ENCODE assay signal across 9 cellular contexts in genomic region chr2:69827796-69828540, GRCh38. TPM values are rescaled to one million over a fixed set of nuclear protein-coding genes. Genes with fewer than 3 reads are reported as not detected.
DNase-seq lines count a peak whose midpoint lies in the region; ATAC-seq, FAIRE-seq and TF ChIP-seq lines count a peak whose summit lies in the region.
"Had no signal": no experiment of that assay in that cellular context is flagged by ENCODE, and none has a peak within 500 bp of the region (broad histone marks: within the 10 kb centered on the region; RNA-seq: fewer than 3 reads in every experiment).

No MANE protein-coding gene starts in this region.

- H3K27ac ChIP-seq in A549 (peak overlapping the region; percentile 86 to 88), right atrium auricular region (no peak overlapping the region)

- peaks cover 15% of the 10 kb centered on the region for H3K4me1 ChIP-seq in A549
- peaks cover 0 to 19% of the 10 kb centered on the region in 2 donors for H3K4me1 ChIP-seq in right atrium auricular region

- H3K4me3 Mint-ChIP-seq in HFFc6: peak overlapping the region; percentile 92; the same call in 1 of the 2 replicates
- peak overlapping the region; percentile 84 for H3K4me3 Mint-ChIP-seq in activated T-helper 2 cell treated with anti-CD3 and anti-CD28 coated beads, Interferon-gamma antibody, Interleukin-2, Interleukin-4, amounts not matched to agents 10 μg/mL and 5 μg/mL and 100 μg/mL, durations not matched to agents 14 hours and 24 hours and 36 hours (ENCODE audit: low read depth)
- peak overlapping the region; percentile 89 to 95 (median 93) for H3K4me3 Mint-ChIP-seq in immature natural killer cell

- no peaks in the 10 kb centered on the region for H3K27me3 Mint-ChIP-seq in HFFc6 (ENCODE audit: insufficient read depth)
- H3K27me3 Mint-ChIP-seq in activated T-helper 2 cell treated with anti-CD3 and anti-CD28 coated beads, Interferon-gamma antibody, Interleukin-2, Interleukin-4, amounts not matched to agents 10 μg/mL and 5 μg/mL and 100 μg/mL, durations not matched to agents 14 hours and 24 hours and 36 hours (ENCODE audit: low read depth): no peaks in the 10 kb centered on the region
- peaks cover 8 to 16% (median 8%) of the 10 kb centered on the region in 3 donors for H3K27me3 Mint-ChIP-seq in immature natural killer cell (ENCODE audit: low read depth in 3 of 3)

- no peak for TF ChIP-seq RAD21 in A549 (conservative IDR thresholded peaks at IDR 0.05 in 1 of 2, IDR thresholded peaks at IDR 0.05 in 1 of 2)

- peak overlapping the region; percentile 97 for H3K27ac Mint-ChIP-seq in HFFc6
- H3K27ac Mint-ChIP-seq in activated T-helper 2 cell treated with anti-CD3 and anti-CD28 coated beads, Interferon-gamma antibody, Interleukin-2, Interleukin-4, amounts not matched to agents 10 μg/mL and 5 μg/mL and 100 μg/mL, durations not matched to agents 14 hours and 24 hours and 36 hours: peak overlapping the region; percentile 93
- peak overlapping the region; percentile 82 to 97 (median 94) for H3K27ac Mint-ChIP-seq in immature natural killer cell

- TF ChIP-seq CTCF in A549 (IDR thresholded peaks at IDR 0.05) (no peak), HFFc6 (IDR thresholded peaks at IDR 0.05) (no peak), right atrium auricular region (IDR thresholded peaks at IDR 0.05) (no peak)

- H3K36me3 Mint-ChIP-seq in HFFc6 (ENCODE audit: low read depth) (no peaks in the 10 kb centered on the region), immature natural killer cell (peaks cover 0 to 3% (median 0%) of the 10 kb centered on the region in 3 donors)
- peaks cover 25% of the 10 kb centered on the region for H3K36me3 Mint-ChIP-seq in activated T-helper 2 cell treated with anti-CD3 and anti-CD28 coated beads, Interferon-gamma antibody, Interleukin-2, Interleukin-4, amounts not matched to agents 10 μg/mL and 5 μg/mL and 100 μg/mL, durations not matched to agents 14 hours and 24 hours and 36 hours (ENCODE audit: low read depth)

- H3K4me3 ChIP-seq in A549: no peak overlapping the region
- no peak overlapping the region for H3K4me3 ChIP-seq in right atrium auricular region

- TF ChIP-seq POLR2A in A549 (IDR thresholded peaks at IDR 0.05; ENCODE audit: low read length): no peak

- no peaks in the 10 kb centered on the region for H3K9me3 ChIP-seq in A549
- H3K9me3 ChIP-seq in right atrium auricular region: no peaks in the 10 kb centered on the region

- no peak for ATAC-seq in A549
- no peak for ATAC-seq in GM19455 (IDR thresholded peaks at IDR 0.05; ENCODE audit: unreplicated experiment)

- DNase-seq in A549 (ENCODE audit: low read depth in 1 of 2, low spot score in 1 of 2) (no peak), HFFc6 (no peak), immature natural killer cell (no peak), NCI-H1436 treated with DMSO at 0.1 percent for 48 hours (lab: John Stamatoyannopoulos, UW) (no peak), Ammon's horn (ENCODE audit: low spot score) (no peak), right atrium auricular region (ENCODE audit: low spot score) (no peak)
- no peak for DNase-seq in activated T-helper 2 cell treated with anti-CD3 and anti-CD28 coated beads, Interferon-gamma antibody, Interleukin-2, Interleukin-4, amounts not matched to agents 10 μg/mL and 5 μg/mL and 100 μg/mL, durations not matched to agents 14 hours and 24 hours and 36 hours (ENCODE audit: low spot score)
- DNase-seq: activated CD8-positive, alpha-beta memory T cell treated with anti-CD3 and anti-CD28 coated beads for 24 hours had no signal

- H3K4me2 ChIP-seq in A549: peak overlapping the region; percentile 78

- H3K9me3 Mint-ChIP-seq in HFFc6 (no peaks in the 10 kb centered on the region), immature natural killer cell (no peaks in the 10 kb centered on the region)
- H3K9me3 Mint-ChIP-seq in activated T-helper 2 cell treated with anti-CD3 and anti-CD28 coated beads, Interferon-gamma antibody, Interleukin-2, Interleukin-4, amounts not matched to agents 10 μg/mL and 5 μg/mL and 100 μg/mL, durations not matched to agents 14 hours and 24 hours and 36 hours: no peaks in the 10 kb centered on the region

- no peak for TF ChIP-seq EP300 in A549 (IDR thresholded peaks at IDR 0.05)

- H3K27me3 ChIP-seq in right atrium auricular region: no peaks in the 10 kb centered on the region

- intact Hi-C loops in activated T-helper 2 cell treated with anti-CD3 and anti-CD28 coated beads, Interferon-gamma antibody, Interleukin-2, Interleukin-4, amounts not matched to agents 10 μg/mL and 5 μg/mL and 100 μg/mL, durations not matched to agents 14 hours and 24 hours and 36 hours (cut with micrococcal nuclease): loop anchor here (2.0 to 5.0 kb wide), 2 partner anchors 53 to 391 kb away; partner anchors contain the start of gene NFU1

- no peak for FAIRE-seq in A549 (lab: Jason Lieb, UNC)

- H3K4me1 Mint-ChIP-seq in HFFc6 (ENCODE audit: low read depth) (peaks cover 34% of the 10 kb centered on the region), immature natural killer cell (peaks cover 36 to 39% of the 10 kb centered on the region in 2 donors)
- peaks cover 30% of the 10 kb centered on the region for H3K4me1 Mint-ChIP-seq in activated T-helper 2 cell treated with anti-CD3 and anti-CD28 coated beads, Interferon-gamma antibody, Interleukin-2, Interleukin-4, amounts not matched to agents 10 μg/mL and 5 μg/mL and 100 μg/mL, durations not matched to agents 14 hours and 24 hours and 36 hours (ENCODE audit: low read depth)

- CTCF ChIA-PET in A549 (lab: Yijun Ruan, JAX): interaction anchor here (1.1 to 6.1 kb wide), 5 partner anchors 12 to 113 kb away, joined by 3 to 61 read pairs (median 4); no protein-coding TSS in a partner anchor

- POLR2A ChIA-PET in A549 (lab: Yijun Ruan, JAX): interaction anchor here (1.1 to 1.9 kb wide), 4 partner anchors 22 to 103 kb away, joined by 3 to 9 read pairs (median 6); partner anchors contain the start of gene ANXA4

- no peaks in the 10 kb centered on the region for H3K36me3 ChIP-seq in right atrium auricular region

- WGBS in A549 (ENCODE audit: missing lambda C conversion rate): 82% methylated on average over 9 of the region's 9 CpGs

TF ChIP-seq in A549, 52 proteins besides CTCF, POLR2A, EP300 and RAD21:
- peak in 1 of 2 experiments; percentile 34; a peak in 1 of 5 replicates for TF ChIP-seq JUN (IDR thresholded peaks at IDR 0.05)
- no peak for TF ChIP-seq SREBF2 (IDR thresholded peaks at IDR 0.05)

RNA-seq across cellular contexts. Expression of gene GMCL1, which starts 1.5 kb away (rescaled TPM):
- polyA plus RNA-seq in A549 (2011; rRNA removed) (16.3 and 21.1 TPM in 2 replicates), A549 (2017; fragmentation: RNase III; extraction: RNeasy Plus Mini Kit Qiagen cat#74134 plus additional on column Dnase treatment) (13.7 to 16.6 TPM (median 15.3 TPM) in 3 replicates), immature natural killer cell (10 to 100 TPM; 38.4 to 52.9 (median 38.9) TPM)
- polyA plus RNA-seq in A549 (2012; cell fraction: cytosol; rRNA removed): 5.8 and 7.9 TPM in 2 replicates
- 4.7 and 5.6 TPM in 2 replicates for polyA plus RNA-seq in A549 (2012; cell fraction: nucleus; rRNA removed)
- 3.9 and 4.7 TPM in 2 replicates for polyA minus RNA-seq in A549 (2011; rRNA and poly(A)+ RNA removed)
- 10 to 100 TPM in 2 of 6 experiments, 1 to 10 TPM in 4; 6.5 to 11.2 (median 7.7) TPM for total RNA-seq in HFFc6 (2021; fragmentation: NEBNext Ultra II Directional; extraction: Animal tissue kit (Norgen Biotek cat#: 25700))
- 29.2 and 29.3 TPM in 2 replicates for total RNA-seq in activated T-helper 2 cell treated with anti-CD3 and anti-CD28 coated beads, Interferon-gamma antibody, Interleukin-2, Interleukin-4, amounts not matched to agents 10 μg/mL and 5 μg/mL and 100 μg/mL, durations not matched to agents 14 hours and 24 hours and 36 hours
- 1 to 10 TPM; 5.4 to 7.2 TPM for total RNA-seq in right atrium auricular region

Comparison
In these comparisons a context has a peak if more than half of its experiments do, and no peak if none do; other contexts are left out.
1. H3K27ac ChIP-seq: peak in A549 (2 of 2); none in right atrium auricular region (0 of 2).
2. Peak in every context shown above with its lines, with median percentiles within 50 percentile points of each other: H3K27ac Mint-ChIP-seq and H3K4me3 Mint-ChIP-seq.